Comparison of ENCODE assay signal across 29 cellular contexts in genomic region chr11:65701686-65702085, GRCh38.
"Had no signal": no experiment of that assay in that cellular context is flagged by ENCODE, and none has a peak within 500 bp of the region (broad histone marks: within the 10 kb centered on the region; RNA-seq: fewer than 3 reads in every experiment).

No MANE protein-coding gene starts in this region.

- H3K9me3 ChIP-seq: colonic mucosa, esophagus muscularis mucosa, esophagus squamous epithelium, gastrocnemius medialis, gastroesophageal sphincter, heart left ventricle, heart right ventricle had no signal

- FAIRE-seq: colon, endometrium, endothelial cell of umbilical vein, frontal cortex had no signal

- H3K4me1 ChIP-seq: colonic mucosa, foreskin keratinocyte had no signal

- DNase-seq: colonic mucosa; cortex of kidney; dermis blood vessel endothelial cell; dorsolateral prefrontal cortex; effector CD4-positive, alpha-beta T cell; effector CD8-positive, alpha-beta T cell; effector memory CD4-positive, alpha-beta T cell; effector memory CD8-positive, alpha-beta T cell; endodermal cell; erythroblast; esophagus squamous epithelium; foreskin fibroblast; foreskin keratinocyte; foreskin melanocyte; gastrocnemius medialis; glutamatergic neuron; head of caudate nucleus; heart left ventricle; heart right ventricle had no signal

- ATAC-seq: effector memory CD8-positive, alpha-beta T cell; esophagus mucosa; foreskin keratinocyte; gastrocnemius medialis; gastroesophageal sphincter; heart left ventricle; heart right ventricle had no signal

- H3K36me3 ChIP-seq: colonic mucosa, esophagus muscularis mucosa, esophagus squamous epithelium, gastrocnemius medialis, gastroesophageal sphincter, heart left ventricle, heart right ventricle had no signal

- H3K27ac ChIP-seq: colonic mucosa, coronary artery, epithelial cell of prostate, esophagus muscularis mucosa, esophagus squamous epithelium, foreskin keratinocyte, gastrocnemius medialis, gastroesophageal sphincter, heart left ventricle, heart right ventricle had no signal

- H3K27ac Mint-ChIP-seq: dendritic cell treated with granulocyte-macrophage colony-stimulating factor and Interleukin-4, amounts not matched to agents 40 ng/mL and 50 ng/mL, for 4 days; effector memory CD8-positive, alpha-beta T cell; endodermal cell had no signal

- H3K4me3 ChIP-seq: colonic mucosa, coronary artery, dorsolateral prefrontal cortex, esophagus muscularis mucosa, esophagus squamous epithelium, gastrocnemius medialis, gastroesophageal sphincter, heart left ventricle, heart right ventricle had no signal

- H3K9me3 Mint-ChIP-seq: dendritic cell treated with granulocyte-macrophage colony-stimulating factor and Interleukin-4, amounts not matched to agents 40 ng/mL and 50 ng/mL, for 4 days; effector memory CD8-positive, alpha-beta T cell had no signal

- H3K27me3 ChIP-seq: colonic mucosa, dorsolateral prefrontal cortex, gastrocnemius medialis, heart right ventricle had no signal

- H3K4me3 Mint-ChIP-seq: dendritic cell treated with granulocyte-macrophage colony-stimulating factor and Interleukin-4, amounts not matched to agents 40 ng/mL and 50 ng/mL, for 4 days; effector memory CD8-positive, alpha-beta T cell; endodermal cell had no signal

- H3K4me1 Mint-ChIP-seq: endodermal cell had no signal
